ENCODE assay signal across 12 cellular contexts in the genomic region with DNA sequence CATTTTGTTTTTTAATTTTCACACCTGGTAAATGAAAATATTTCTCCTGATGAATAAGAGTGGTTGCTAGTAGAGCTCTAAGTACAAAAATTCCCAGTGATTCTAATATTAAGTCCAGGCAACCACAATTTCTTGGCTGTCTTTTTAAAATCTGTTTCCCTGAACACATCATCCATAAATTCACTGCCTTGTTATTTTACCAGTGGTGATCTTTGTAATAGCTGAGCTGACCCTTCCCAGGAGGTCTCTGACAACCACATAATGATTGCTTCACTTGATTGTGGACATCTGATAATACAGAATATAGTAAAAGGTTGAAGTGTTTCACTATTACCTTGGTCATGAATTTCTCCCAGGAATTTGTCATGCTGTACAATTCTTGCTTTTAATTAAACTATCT. TPM values are rescaled to one million over a fixed set of nuclear protein-coding genes. Genes with fewer than 3 reads are reported as not detected.
DNase-seq lines count a peak whose midpoint lies in the region; ATAC-seq and TF ChIP-seq lines count a peak whose summit lies in the region.
"Had no signal": no experiment of that assay in that cellular context is flagged by ENCODE, and none has a peak within 500 bp of the region (broad histone marks: within the 10 kb centered on the region; RNA-seq: fewer than 3 reads in every experiment).

No MANE protein-coding gene starts in this region.

- H3K9me3 ChIP-seq in BE2C, result no peaks in the 10 kb centered on the region
- H3K9me3 ChIP-seq: HAP-1 had no signal

- H3K27ac ChIP-seq in substantia nigra (ENCODE audit: low read depth, low read length, poor library complexity, severe bottlenecking), result peak overlapping the region; percentile 66
- H3K27ac ChIP-seq: PC-9 had no signal

- no peaks in the 10 kb centered on the region for H3K4me1 ChIP-seq in BE2C

- TF ChIP-seq CTCF in astrocyte of the cerebellum (IDR thresholded peaks at IDR 0.05; ENCODE audit: low read depth, low read length, missing control alignments) (no peak), BE2C (IDR thresholded peaks at IDR 0.05; ENCODE audit: low read depth, low read length) (no peak)

- no peak overlapping the region for H3K4me3 ChIP-seq in astrocyte of the cerebellum (ENCODE audit: low read depth, low read length)
- no peak overlapping the region for H3K4me3 ChIP-seq in BE2C (ENCODE audit: low read depth, low read length)
- H3K4me3 ChIP-seq: HAP-1, PC-9 had no signal

- peak; percentile 15 for DNase-seq in NCI-H146 (lab: John Stamatoyannopoulos, UW)
- DNase-seq in astrocyte of the cerebellum (ENCODE audit: low read depth), result peak; percentile 52
- peak; percentile 16 for DNase-seq in glomerular visceral epithelial cell (ENCODE audit: extremely low spot score)
- DNase-seq in substantia nigra (lab: John Stamatoyannopoulos, UW), result no peak
- no peak for DNase-seq in BE2C
- DNase-seq in GM03348 (ENCODE audit: low spot score), result no peak
- DNase-seq: CD8-positive, alpha-beta memory T cell; DMS 273 treated with DMSO at 0.1 percent for 48 hours; NCI-H1436; PC-9 had no signal

- H3K36me3 ChIP-seq in BE2C, result no peaks in the 10 kb centered on the region
- H3K36me3 ChIP-seq: HAP-1 had no signal

- in situ Hi-C loops in astrocyte of the cerebellum (cut with HindIII; ENCODE audit: low sequenced_read_pairs), result no loop called here

- ATAC-seq in HG02610 (IDR thresholded peaks at IDR 0.05; ENCODE audit: unreplicated experiment), result no peak

- no peaks in the 10 kb centered on the region for H3K27me3 ChIP-seq in BE2C

RNA-seq across cellular contexts. Expression of gene TOP2B, which starts 13.9 kb away (rescaled TPM):
- 18.1 TPM for polyA plus RNA-seq in BE2C (2012; ENCODE audit: insufficient read depth, insufficient read length, low read depth)

Comparison
In these comparisons a context has a peak if more than half of its experiments do, and no peak if none do; other contexts are left out.
1. DNase-seq: peak in NCI-H146 (single experiment), astrocyte of the cerebellum (single experiment) and glomerular visceral epithelial cell (single experiment); none in substantia nigra (0 of 49), BE2C (single experiment) and GM03348 (single experiment).